In genomic region chr21:25361765-25362164, GRCh38 we compare ENCODE assay signal across 22 cellular contexts.
DNase-seq lines count a peak whose midpoint lies in the region; FAIRE-seq and TF ChIP-seq lines count a peak whose summit lies in the region.
"Had no signal": no experiment of that assay in that cellular context is flagged by ENCODE, and none has a peak within 500 bp of the region (broad histone marks: within the 10 kb centered on the region; RNA-seq: fewer than 3 reads in every experiment).

No MANE protein-coding gene starts in this region.

- FAIRE-seq in kidney (lab: Jason Lieb, UNC), result no peak
- FAIRE-seq: A204.1, D721Med, G401.6, GM12891, GM19239 had no signal

- H3K27ac ChIP-seq in kidney (ENCODE audit: low read depth in 2 of 2, low read length in 2 of 2) (no peak overlapping the region), testis (no peak overlapping the region)
- H3K27ac ChIP-seq: BLaER1 had no signal

- H3K4me3 ChIP-seq in kidney (ENCODE audit: low read length in 2 of 2), result no peak overlapping the region
- H3K4me3 ChIP-seq in testis, result peak overlapping the region; percentile 39 to 42
- H3K4me3 ChIP-seq: BLaER1 had no signal

- intact Hi-C loops in kidney (cut with DNase I) (no loop called here), posterior vena cava (cut with DNase I) (no loop called here), testis (cut with DNase I; ENCODE audit: low total_unique reads) (no loop called here)

- no peak for TF ChIP-seq POLR2A in testis (IDR thresholded peaks at IDR 0.05)

- H3K9ac ChIP-seq in kidney (ENCODE audit: low read length in 2 of 2), result no peak overlapping the region
- H3K9ac ChIP-seq: BLaER1 had no signal

- H3K4me1 ChIP-seq in kidney (ENCODE audit: control insufficient read depth in 1 of 2, insufficient read depth in 1 of 2, low read depth in 1 of 2, low read length in 2 of 2) (no peaks in the 10 kb centered on the region), testis (no peaks in the 10 kb centered on the region)
- H3K4me1 ChIP-seq: BLaER1, Caco-2 had no signal

- no peaks in the 10 kb centered on the region for H3K27me3 ChIP-seq in testis
- H3K27me3 ChIP-seq: BE2C, BLaER1 had no signal

- 56 to 77% methylated on average over 17 to 28 of the region's 28 CpGs for WGBS in testis, 2 donors

- H3K36me3 ChIP-seq in kidney (ENCODE audit: control insufficient read depth in 1 of 2, insufficient read depth in 2 of 2, low read length in 2 of 2) (no peaks in the 10 kb centered on the region), testis (ENCODE audit: low read depth, missing control alignments) (no peaks in the 10 kb centered on the region)
- H3K36me3 ChIP-seq: BE2C, BLaER1 had no signal

- TF ChIP-seq CTCF in kidney (IDR thresholded peaks at IDR 0.05; ENCODE audit: borderline replicate concordance, extremely low read depth, insufficient read depth) (no peak), testis (IDR thresholded peaks at IDR 0.05) (no peak)

- peak; percentile 43 for DNase-seq in kidney
- DNase-seq in posterior vena cava (ENCODE audit: low spot score), result peak; percentile 69
- DNase-seq in testis, result peak; percentile 35
- no peak for DNase-seq in iPS-NIHi7 (ENCODE audit: extremely low spot score)
- DNase-seq in anterior cingulate cortex (lab: John Stamatoyannopoulos, UW), result no peak
- DNase-seq in NCI-H510A (lab: John Stamatoyannopoulos, UW), result no peak
- DNase-seq: 8988T; ACHN; BE2C; C1 segment of cervical spinal cord; Caco-2; Calu3; CD4-positive, alpha-beta T cell; CD8-positive, alpha-beta T cell; DMS79 treated with DMSO at 0.1 percent for 48 hours; GF-D8 had no signal

- H3K9me3 ChIP-seq in kidney (ENCODE audit: control insufficient read depth in 1 of 2, low read length in 2 of 2) (no peaks in the 10 kb centered on the region), testis (no peaks in the 10 kb centered on the region)
- H3K9me3 ChIP-seq: BE2C, BLaER1, Caco-2 had no signal

Comparison
In these comparisons a context has a peak if more than half of its experiments do, and no peak if none do; other contexts are left out.
1. DNase-seq: peak in kidney (single experiment), posterior vena cava (single experiment) and testis (single experiment); none in iPS-NIHi7 (single experiment), anterior cingulate cortex (0 of 58) and NCI-H510A (single experiment).
2. H3K4me3 ChIP-seq: peak in testis (2 of 2); none in kidney (0 of 2).